ENCODE assay signal across 8 cellular contexts in the genomic region with DNA sequence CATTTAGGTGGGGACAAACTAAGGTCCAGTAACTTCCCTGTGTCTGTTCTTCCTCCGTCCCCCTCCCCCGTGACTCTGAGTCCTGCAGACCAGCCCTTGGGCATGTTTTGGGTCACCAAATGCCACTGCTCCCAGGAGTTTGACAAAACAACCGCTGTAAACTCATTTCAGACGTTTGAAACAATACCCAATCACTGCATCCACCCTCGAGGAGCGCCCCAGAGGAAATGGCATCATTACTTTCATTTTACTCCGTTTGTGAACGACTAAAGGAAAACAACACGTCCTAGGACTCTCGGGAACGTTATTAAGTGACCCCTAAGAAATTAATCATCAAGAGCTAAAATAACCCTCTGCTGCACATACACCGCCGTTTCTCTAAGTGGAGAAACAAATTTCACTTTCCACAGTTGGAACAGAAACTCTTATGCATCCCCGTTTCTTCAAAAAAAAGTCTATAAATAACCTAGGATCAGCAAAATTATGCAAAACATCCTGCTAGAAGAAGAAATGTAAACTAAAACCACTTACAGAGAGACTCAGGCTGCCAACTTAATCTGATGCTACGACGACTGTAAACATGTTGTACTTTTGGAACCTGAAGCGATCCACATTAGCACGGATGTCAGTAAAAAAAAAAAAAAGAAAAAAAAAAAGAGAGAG.
DNase-seq lines count a peak whose midpoint lies in the region; ATAC-seq, FAIRE-seq and TF ChIP-seq lines count a peak whose summit lies in the region.

No MANE protein-coding gene starts in this region.

- H3K27ac ChIP-seq in rectal smooth muscle tissue (ENCODE audit: low read depth, low read length), result peak overlapping the region; percentile 54

- DNase-seq in GM12864 (ENCODE audit: low read depth) (no peak), HTR-8/SVneo (ENCODE audit: insufficient read length, low spot score) (peak; percentile 21), foreskin melanocyte (peak; percentile 12), cortex of kidney (lab: John Stamatoyannopoulos, UW) (no peak), NCI-H2171 treated with DMSO at 0.1 percent for 48 hours (lab: John Stamatoyannopoulos, UW) (no peak)
- DNase-seq in activated CD8-positive, alpha-beta memory T cell treated with anti-CD3 and anti-CD28 coated beads, Interleukin-2, amount 50 U/mL, for 4 hours, result peak; percentile 24

- no peaks in the 10 kb centered on the region for H3K36me3 ChIP-seq in rectal smooth muscle tissue (ENCODE audit: control insufficient read depth, insufficient read depth, low read length)

- no peak for FAIRE-seq in HTR-8/SVneo (lab: Jason Lieb, UNC)

- peak overlapping the region; percentile 32 for H3K9ac ChIP-seq in rectal smooth muscle tissue (ENCODE audit: low read length)

- no peaks in the 10 kb centered on the region for H3K4me1 ChIP-seq in rectal smooth muscle tissue (ENCODE audit: control insufficient read depth, insufficient read depth, low read length)

- H3K4me3 ChIP-seq in GM12864 (ENCODE audit: low read depth, low read length) (peak overlapping the region; percentile 51), rectal smooth muscle tissue (ENCODE audit: low read length) (peak overlapping the region; percentile 72)

- no peaks in the 10 kb centered on the region for H3K27me3 ChIP-seq in rectal smooth muscle tissue (ENCODE audit: control insufficient read depth, insufficient read depth, low read length)

- ATAC-seq in esophagus mucosa, result no peak

- TF ChIP-seq CTCF in GM12864 (IDR thresholded peaks at IDR 0.05; ENCODE audit: low read depth, low read length, missing control alignments), result no peak

Comparison
In these comparisons a context has a peak if more than half of its experiments do, and no peak if none do; other contexts are left out.
1. DNase-seq: peak in HTR-8/SVneo (single experiment), activated CD8-positive, alpha-beta memory T cell treated with anti-CD3 and anti-CD28 coated beads, Interleukin-2, amount 50 U/mL, for 4 hours (single experiment) and foreskin melanocyte (single experiment); none in GM12864 (single experiment), cortex of kidney (single experiment) and NCI-H2171 treated with DMSO at 0.1 percent for 48 hours (single experiment).